9 cellular contexts compared by ENCODE assay signal in the genomic region with DNA sequence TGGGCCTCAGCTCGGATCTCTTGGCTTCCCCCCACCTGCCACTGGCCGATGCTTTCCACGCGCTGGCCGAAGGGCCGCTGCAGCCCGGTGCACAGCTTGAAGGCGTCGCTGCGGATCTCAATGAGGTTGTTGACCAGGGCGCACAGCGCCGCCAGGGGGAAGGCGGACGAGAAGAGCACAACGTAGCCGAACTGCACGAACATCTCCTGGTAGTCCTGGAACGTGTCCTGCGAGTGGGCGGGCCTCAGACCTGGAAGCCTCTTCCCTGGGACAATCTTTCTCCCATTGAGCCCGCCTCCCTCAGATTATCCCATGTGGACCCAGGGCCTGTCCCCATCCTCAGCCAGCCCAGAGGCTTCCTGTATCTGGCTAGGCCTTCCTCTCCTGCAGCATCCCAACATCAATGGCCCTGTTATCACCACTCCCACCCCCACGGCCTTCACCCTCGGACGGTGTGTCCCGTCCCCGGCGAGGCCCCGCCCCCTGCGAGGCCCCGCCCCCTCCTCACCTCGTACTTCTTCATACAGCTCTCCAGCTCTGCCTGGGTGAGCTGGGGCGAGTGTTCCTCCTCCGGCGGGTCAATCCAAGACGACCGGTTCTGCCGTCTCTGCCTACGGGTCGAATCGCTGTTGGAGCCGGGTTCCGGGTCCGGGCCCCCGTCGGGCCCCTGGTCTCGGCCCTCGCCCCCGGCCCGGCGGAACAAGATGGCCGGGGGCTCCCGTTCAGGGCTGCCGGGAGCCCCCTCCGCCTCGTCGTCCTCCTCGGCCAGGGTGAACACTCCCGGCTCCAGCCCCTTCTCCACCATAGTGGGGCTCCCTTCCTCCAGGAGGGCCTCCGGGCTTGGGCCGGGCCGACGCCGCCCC. TPM values are rescaled to one million over a fixed set of nuclear protein-coding genes. Genes with fewer than 3 reads are reported as not detected.
DNase-seq lines count a peak whose midpoint lies in the region; ATAC-seq and TF ChIP-seq lines count a peak whose summit lies in the region.
"Had no signal": no experiment of that assay in that cellular context is flagged by ENCODE, and none has a peak within 500 bp of the region (broad histone marks: within the 10 kb centered on the region; RNA-seq: fewer than 3 reads in every experiment).

No MANE protein-coding gene starts in this region.

- peak overlapping the region; percentile 94 to 97 (median 96); a peak in 6 of 7 replicates for H3K27ac Mint-ChIP-seq in H9

- peak; percentile 70 to 75 for ATAC-seq in activated CD4-positive, CD25-positive, alpha-beta regulatory T cell treated with anti-CD3 and anti-CD28 coated beads, Interleukin-2, amount 50 U/mL, for 24 hours
- ATAC-seq in HG02970 (IDR thresholded peaks at IDR 0.05; ENCODE audit: low FRiP score, unreplicated experiment), result no peak
- no peak for ATAC-seq in GM21515 (IDR thresholded peaks at IDR 0.05; ENCODE audit: unreplicated experiment)

- DNase-seq in H9 (peak; percentile 96), ureter (ENCODE audit: low spot score) (peak; percentile 75), hepatic stellate cell (ENCODE audit: low spot score) (no peak)

- H3K9ac ChIP-seq in H9 (ENCODE audit: extremely low read depth, insufficient read length, low read length) (no peak overlapping the region), duodenal mucosa (ENCODE audit: low read depth in 1 of 2, low read length in 2 of 2) (peak overlapping the region; percentile 32 to 56)
- H3K9ac ChIP-seq: KMS-11 had no signal

- H3K4me1 ChIP-seq in H9 (ENCODE audit: insufficient read depth, low read length) (no peaks in the 10 kb centered on the region), duodenal mucosa (ENCODE audit: control insufficient read depth in 1 of 2, insufficient read depth in 2 of 2, low read length in 2 of 2) (peaks cover 0 to 14% of the 10 kb centered on the region in 2 donors), mononuclear cell (ENCODE audit: insufficient read depth, low read length) (peaks cover 11% of the 10 kb centered on the region)

- H3K4me2 ChIP-seq in H9 (ENCODE audit: insufficient read depth, insufficient read length, low read length), result peak overlapping the region; percentile 37
- H3K4me2 ChIP-seq: KMS-11 had no signal

- H3K9me3 Mint-ChIP-seq in H9, result no peaks in the 10 kb centered on the region; a peak in 1 of 5 replicates

- peak overlapping the region; percentile 50 to 51 for H3K4me3 ChIP-seq in duodenal mucosa (ENCODE audit: low read depth in 1 of 2, low read length in 2 of 2)
- peak overlapping the region; percentile 45 for H3K4me3 ChIP-seq in mononuclear cell (ENCODE audit: low read length)

- no peak overlapping the region for H3K27ac ChIP-seq in H9 (ENCODE audit: insufficient read length, low read depth, low read length)
- no peak overlapping the region for H3K27ac ChIP-seq in duodenal mucosa (ENCODE audit: low read depth, low read length)
- H3K27ac ChIP-seq: KMS-11 had no signal

- no peaks in the 10 kb centered on the region for H3K27me3 ChIP-seq in H9 (ENCODE audit: insufficient read depth, low read length)
- H3K27me3 ChIP-seq in duodenal mucosa (ENCODE audit: control insufficient read depth in 1 of 2, insufficient read depth in 2 of 2, low read length in 2 of 2), result peaks cover 19 to 25% of the 10 kb centered on the region in 2 donors
- H3K27me3 ChIP-seq in mononuclear cell (ENCODE audit: insufficient read depth, low read length), result peaks cover 14% of the 10 kb centered on the region

- H3K36me3 ChIP-seq in duodenal mucosa (ENCODE audit: control insufficient read depth in 1 of 2, insufficient read depth in 2 of 2, low read length in 2 of 2), result no peaks in the 10 kb centered on the region

- H3K14ac ChIP-seq in H9 (ENCODE audit: insufficient read depth, low read length), result 0 out of 2 replicates have a peak overlapping the region, but pooled peaks have one; percentile 26

- no peak overlapping the region for H4K5ac ChIP-seq in H9 (ENCODE audit: insufficient read length, low read depth, low read length)

- no peak overlapping the region for H2BK20ac ChIP-seq in H9 (ENCODE audit: low read depth, low read length, poor library complexity, severe bottlenecking)

- no peak overlapping the region for H3K4ac ChIP-seq in H9 (ENCODE audit: low read depth, low read length)

- no peak overlapping the region for H2BK15ac ChIP-seq in H9 (ENCODE audit: low read depth, low read length)

- no peaks in the 10 kb centered on the region for H3K9me3 ChIP-seq in H9 (ENCODE audit: control insufficient read depth, low read depth, low read length)
- no peaks in the 10 kb centered on the region for H3K9me3 ChIP-seq in duodenal mucosa (ENCODE audit: control insufficient read depth in 1 of 2, low read length in 2 of 2)
- no peaks in the 10 kb centered on the region for H3K9me3 ChIP-seq in mononuclear cell (ENCODE audit: low read depth, low read length)

- no peak overlapping the region for H2BK5ac ChIP-seq in H9 (ENCODE audit: insufficient read length, low read length)

- H4K8ac ChIP-seq in H9 (replicated peaks; ENCODE audit: insufficient read length, low read depth, low read length), result no peak overlapping the region

- H3K4me1 Mint-ChIP-seq in H9, result peaks cover 4 to 30% of the 10 kb centered on the region in 2 experiments

- H2BK12ac ChIP-seq in H9 (ENCODE audit: insufficient read length, low read depth, low read length), result no peak overlapping the region

- H4K91ac ChIP-seq in H9 (ENCODE audit: insufficient read length, low read depth, low read length), result no peak overlapping the region

- H3K18ac ChIP-seq in H9 (ENCODE audit: insufficient read length, low read depth, low read length), result peak overlapping the region; percentile 51

- H2BK120ac ChIP-seq in H9 (ENCODE audit: low read depth, low read length, poor library complexity, severe bottlenecking), result no peak overlapping the region

- H3K4me3 Mint-ChIP-seq in H9, result peak overlapping the region; percentile 81 to 93

- H3K79me2 ChIP-seq in H9 (ENCODE audit: insufficient read depth, low read length), result no peaks in the 10 kb centered on the region

- H3K36me3 Mint-ChIP-seq in H9 (ENCODE audit: insufficient read depth in 1 of 3, low read depth in 3 of 3), result peaks cover 13 to 46% (median 34%) of the 10 kb centered on the region in 3 experiments

- H3K23ac ChIP-seq in H9 (ENCODE audit: insufficient read length, low read depth, low read length), result no peak overlapping the region

- H3K27me3 Mint-ChIP-seq in H9 (ENCODE audit: low read depth), result peaks cover 6% of the 10 kb centered on the region

- H3K23me2 ChIP-seq in H9 (ENCODE audit: insufficient read length, low read depth, low read length, poor library complexity, severe bottlenecking), result peaks cover 5% of the 10 kb centered on the region

- H2AK5ac ChIP-seq in H9 (ENCODE audit: insufficient read length, low read length), result no peak overlapping the region

- no peaks in the 10 kb centered on the region for H3K79me1 ChIP-seq in H9 (ENCODE audit: insufficient read depth, low read depth, low read length, poor library complexity, severe bottlenecking)

- peak; percentile 74 for TF ChIP-seq CTCF in H9 (conservative IDR thresholded peaks at IDR 0.05)

- WGBS in H9 (ENCODE audit: extremely low coverage, insufficient read length, low lambda C conversion rate), result no CpG with 5 or more reads among the region's 64 CpGs

- no peaks in the 10 kb centered on the region for H4K20me1 ChIP-seq in H9 (ENCODE audit: control insufficient read depth, insufficient read depth, insufficient read length)

- H3K56ac ChIP-seq in H9 (ENCODE audit: insufficient read length, low read depth, low read length), result no peak overlapping the region

- H2AFZ ChIP-seq in H9 (ENCODE audit: low read length), result no peak overlapping the region

- H3T11ph ChIP-seq in H9 (ENCODE audit: low read length), result no peak overlapping the region

RNA-seq across cellular contexts. Expression of a gene that starts 6.8 kb away (rescaled TPM):
- total RNA-seq in H9 (2021) (18.9 and 21.9 TPM in 2 replicates), mononuclear cell (5.5 TPM), ureter (7.9 TPM)

RNA-seq across cellular contexts. Expression of a gene that starts 9.5 kb away (rescaled TPM):
- total RNA-seq in H9 (2021) (62.9 and 71.3 TPM in 2 replicates), mononuclear cell (11.3 TPM), ureter (30.3 TPM)

RNA-seq across cellular contexts. Expression of a gene that starts 18.5 kb away (rescaled TPM):
- total RNA-seq in H9 (2021) (42.3 and 45.7 TPM in 2 replicates), mononuclear cell (13.7 TPM), ureter (32.0 TPM)

RNA-seq across cellular contexts. Expression of a gene that starts 22.2 kb away (rescaled TPM):
- total RNA-seq in H9 (2021) (84.6 and 93.6 TPM in 2 replicates), mononuclear cell (22.8 TPM), ureter (48.5 TPM)

RNA-seq across cellular contexts. Expression of a gene that starts 24.7 kb away (rescaled TPM):
- 11.7 and 12.8 TPM in 2 replicates for total RNA-seq in H9 (2021)
- 4.9 TPM for total RNA-seq in mononuclear cell
- total RNA-seq in ureter, result 6.3 TPM

Comparison
In these comparisons a context has a peak if more than half of its experiments do, and no peak if none do; other contexts are left out.
1. ATAC-seq: peak in activated CD4-positive, CD25-positive, alpha-beta regulatory T cell treated with anti-CD3 and anti-CD28 coated beads, Interleukin-2, amount 50 U/mL, for 24 hours (2 of 2); none in HG02970 (single experiment) and GM21515 (single experiment).